ENCODE assay signal across 10 cellular contexts in the genomic region with DNA sequence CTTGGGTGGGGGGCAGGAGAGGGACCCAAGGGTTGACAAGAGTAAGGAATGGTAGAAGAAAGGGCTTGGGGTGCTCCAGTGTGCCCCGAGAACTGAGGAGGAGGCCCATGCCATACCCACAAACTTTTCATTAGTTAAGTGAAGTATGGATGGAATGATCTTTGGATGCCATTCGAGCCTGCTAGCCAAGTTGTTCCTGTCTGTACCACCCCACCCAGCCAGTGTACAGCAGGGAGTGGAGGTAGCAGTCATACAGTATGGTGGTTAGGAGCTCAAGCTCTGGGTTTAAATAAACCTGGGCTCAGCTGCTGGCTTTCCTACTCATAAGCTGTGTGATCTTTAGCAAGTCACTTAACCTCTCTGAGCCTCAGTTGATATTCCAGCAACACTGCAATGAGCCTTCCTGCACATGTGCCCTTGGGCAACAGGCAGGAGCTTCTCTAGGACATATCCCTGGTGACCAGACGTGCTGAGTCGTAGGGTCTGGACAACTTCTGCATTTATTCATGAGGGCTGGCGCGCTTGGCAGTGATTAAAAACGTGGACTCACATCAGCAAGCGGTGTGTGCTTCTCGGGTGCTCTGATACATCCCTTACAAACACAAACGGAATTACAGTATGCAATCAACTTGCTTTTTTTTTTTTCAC. TPM values are rescaled to one million over a fixed set of nuclear protein-coding genes. Genes with fewer than 3 reads are reported as not detected.
DNase-seq lines count a peak whose midpoint lies in the region; TF ChIP-seq lines count a peak whose summit lies in the region.
"Had no signal": no experiment of that assay in that cellular context is flagged by ENCODE, and none has a peak within 500 bp of the region (broad histone marks: within the 10 kb centered on the region; RNA-seq: fewer than 3 reads in every experiment).

No MANE protein-coding gene starts in this region.

- H3K27me3 ChIP-seq in MG63 = no peaks in the 10 kb centered on the region
- no peaks in the 10 kb centered on the region for H3K27me3 ChIP-seq in hepatocyte
- no peaks in the 10 kb centered on the region for H3K27me3 ChIP-seq in subcutaneous abdominal adipose tissue (ENCODE audit: control insufficient read depth in 5 of 5, insufficient read depth in 4 of 5, low read length in 5 of 5)

- TF ChIP-seq CTCF in hepatocyte (IDR thresholded peaks at IDR 0.05; ENCODE audit: poor library complexity) (no peak), nephron progenitor cell (IDR thresholded peaks at IDR 0.05) (no peak)

- peak overlapping the region; percentile 42 for H3K4me2 ChIP-seq in hepatocyte
- H3K4me2 ChIP-seq: smooth muscle cell had no signal

- 59% methylated on average over 10 of the region's 10 CpGs for WGBS in hepatocyte (ENCODE audit: low lambda C conversion rate, missing lambda C conversion rate)

- no peak overlapping the region for H2AFZ ChIP-seq in hepatocyte

- H3K27ac ChIP-seq in hepatocyte = peak overlapping the region; percentile 87
- H3K27ac ChIP-seq in subcutaneous abdominal adipose tissue (ENCODE audit: low read depth, low read length) = peak overlapping the region; percentile 74

- peak overlapping the region in 2 of 5 donors; percentile 37 to 42 for H3K9ac ChIP-seq in subcutaneous abdominal adipose tissue (ENCODE audit: low read length in 5 of 5)

- H3K4me1 ChIP-seq in hepatocyte (ENCODE audit: insufficient read depth) = peaks cover 43% of the 10 kb centered on the region
- H3K4me1 ChIP-seq in subcutaneous abdominal adipose tissue (ENCODE audit: control insufficient read depth in 5 of 5, insufficient read depth in 5 of 5, low read length in 5 of 5) = peaks cover 18 to 60% (median 51%) of the 10 kb centered on the region in 5 donors

- H4K20me1 ChIP-seq in hepatocyte (ENCODE audit: insufficient read depth, poor library complexity, severe bottlenecking) = no peaks in the 10 kb centered on the region

- no peaks in the 10 kb centered on the region for H3K9me2 ChIP-seq in hepatocyte (replicated peaks; ENCODE audit: insufficient read depth)

- H3K9me3 ChIP-seq in MG63 (no peaks in the 10 kb centered on the region), hepatocyte (ENCODE audit: low read depth) (no peaks in the 10 kb centered on the region), subcutaneous abdominal adipose tissue (ENCODE audit: control insufficient read depth in 5 of 5, low read length in 5 of 5) (no peaks in the 10 kb centered on the region)

- DNase-seq in MG63 = peak; percentile 72
- DNase-seq in amniotic epithelial cell (ENCODE audit: low read depth) = peak; percentile 49
- no peak for DNase-seq in hepatocyte (ENCODE audit: low spot score)
- no peak for DNase-seq in DMS153 treated with DMSO at 0.1 percent for 48 hours (lab: John Stamatoyannopoulos, UW; ENCODE audit: unreplicated experiment)
- no peak for DNase-seq in occipital lobe (lab: John Stamatoyannopoulos, UW)
- no peak for DNase-seq in nephron progenitor cell
- no peak for DNase-seq in activated T-cell treated with anti-CD3 and anti-CD28 coated beads, Interleukin-2, amount 50 U/mL, for 24 hours

- no peak overlapping the region for H3K27ac Mint-ChIP-seq in nephron progenitor cell
- no peak overlapping the region for H3K27ac Mint-ChIP-seq in activated T-cell treated with anti-CD3 and anti-CD28 coated beads, Interleukin-2, amount 50 U/mL, for 24 hours
- H3K27ac Mint-ChIP-seq: activated naive CD4-positive, alpha-beta T cell treated with anti-CD3 and anti-CD28 coated beads, Interleukin-2, amount 50 U/mL, for 72 hours had no signal

- peaks cover 58% of the 10 kb centered on the region for H3K4me1 Mint-ChIP-seq in nephron progenitor cell
- peaks cover under 1% of the 10 kb centered on the region for H3K4me1 Mint-ChIP-seq in activated T-cell treated with anti-CD3 and anti-CD28 coated beads, Interleukin-2, amount 50 U/mL, for 24 hours (ENCODE audit: low read depth)

- no peaks in the 10 kb centered on the region for H3K36me3 Mint-ChIP-seq in nephron progenitor cell (ENCODE audit: low read depth)
- H3K36me3 Mint-ChIP-seq in activated T-cell treated with anti-CD3 and anti-CD28 coated beads, Interleukin-2, amount 50 U/mL, for 24 hours (ENCODE audit: low read depth) = no peaks in the 10 kb centered on the region
- H3K36me3 Mint-ChIP-seq: activated naive CD4-positive, alpha-beta T cell treated with anti-CD3 and anti-CD28 coated beads, Interleukin-2, amount 50 U/mL, for 72 hours had no signal

- H3K9me3 Mint-ChIP-seq in nephron progenitor cell = no peaks in the 10 kb centered on the region
- H3K9me3 Mint-ChIP-seq in activated T-cell treated with anti-CD3 and anti-CD28 coated beads, Interleukin-2, amount 50 U/mL, for 24 hours = no peaks in the 10 kb centered on the region
- H3K9me3 Mint-ChIP-seq: activated naive CD4-positive, alpha-beta T cell treated with anti-CD3 and anti-CD28 coated beads, Interleukin-2, amount 50 U/mL, for 72 hours had no signal

- H3K36me3 ChIP-seq in MG63 = no peaks in the 10 kb centered on the region
- H3K36me3 ChIP-seq in hepatocyte (replicated peaks; ENCODE audit: insufficient read depth, low read depth) = no peaks in the 10 kb centered on the region
- no peaks in the 10 kb centered on the region for H3K36me3 ChIP-seq in subcutaneous abdominal adipose tissue (ENCODE audit: control insufficient read depth in 5 of 5, insufficient read depth in 5 of 5, low read length in 5 of 5)

- H3K79me2 ChIP-seq in hepatocyte = no peaks in the 10 kb centered on the region

- H3K4me3 Mint-ChIP-seq in nephron progenitor cell = no peak overlapping the region
- H3K4me3 Mint-ChIP-seq in activated T-cell treated with anti-CD3 and anti-CD28 coated beads, Interleukin-2, amount 50 U/mL, for 24 hours = no peak overlapping the region

- peaks cover 8% of the 10 kb centered on the region for H3K27me3 Mint-ChIP-seq in nephron progenitor cell (ENCODE audit: low read depth, poor library complexity)
- H3K27me3 Mint-ChIP-seq in activated T-cell treated with anti-CD3 and anti-CD28 coated beads, Interleukin-2, amount 50 U/mL, for 24 hours = peaks cover 21% of the 10 kb centered on the region

- H3K4me3 ChIP-seq in MG63 = no peak overlapping the region
- H3K4me3 ChIP-seq in hepatocyte = no peak overlapping the region
- peak overlapping the region in 2 of 5 donors; percentile 25 for H3K4me3 ChIP-seq in subcutaneous abdominal adipose tissue (ENCODE audit: low read depth in 1 of 5, low read length in 5 of 5)
- H3K4me3 ChIP-seq: smooth muscle cell had no signal

RNA-seq across cellular contexts. Expression of gene ITPRIPL2, which starts 22.9 kb away (rescaled TPM):
- 18.0 and 19.0 TPM in 2 replicates for total RNA-seq in MG63 (2014; rRNA removed; shearing (Covaris generic); ENCODE audit: low replicate concordance)
- total RNA-seq in hepatocyte (16.3 and 20.1 TPM in 2 replicates), occipital lobe (5.1 TPM)
- 8.6 and 10.3 TPM in 2 replicates for polyA plus RNA-seq in hepatocyte

RNA-seq across cellular contexts. Expression of gene SYT17, which starts 31.4 kb away (rescaled TPM):
- not detected in 2 replicates for total RNA-seq in MG63 (2014; rRNA removed; shearing (Covaris generic); ENCODE audit: low replicate concordance)
- total RNA-seq in hepatocyte (4.3 and 6.7 TPM in 2 replicates), occipital lobe (6.2 TPM)
- 6.9 and 7.3 TPM in 2 replicates for polyA plus RNA-seq in hepatocyte
- total RNA-seq: activated naive CD4-positive, alpha-beta T cell treated with anti-CD3 and anti-CD28 coated beads, Interleukin-2, amount 50 U/mL, for 72 hours had no signal

Comparison
In these comparisons a context has a peak if more than half of its experiments do, and no peak if none do; other contexts are left out.
1. DNase-seq: peak in MG63 (single experiment) and amniotic epithelial cell (single experiment); none in hepatocyte (single experiment), DMS153 treated with DMSO at 0.1 percent for 48 hours (single experiment), occipital lobe (single experiment), nephron progenitor cell (single experiment) and activated T-cell treated with anti-CD3 and anti-CD28 coated beads, Interleukin-2, amount 50 U/mL, for 24 hours (single experiment).